ENCODE assay signal across 2 cellular contexts in genomic region chr7:107563072-107563760, GRCh38.
TF ChIP-seq lines count a peak whose summit lies in the region.

No MANE protein-coding gene starts in this region.

TF ChIP-seq in endothelial cell of umbilical vein, 7 proteins besides CTCF, POLR2A, EP300 and RAD21 (continued from another document):
- TF ChIP-seq FOS (IDR thresholded peaks at IDR 0.05; ENCODE audit: borderline replicate concordance, insufficient read depth, low read length) = no peak
TF ChIP-seq in endothelial cell of umbilical vein: peak in this region for 0.

TF ChIP-seq in HEK293T, 16 proteins besides CTCF, POLR2A, EP300 and RAD21:
- TF ChIP-seq, protein P1, sequence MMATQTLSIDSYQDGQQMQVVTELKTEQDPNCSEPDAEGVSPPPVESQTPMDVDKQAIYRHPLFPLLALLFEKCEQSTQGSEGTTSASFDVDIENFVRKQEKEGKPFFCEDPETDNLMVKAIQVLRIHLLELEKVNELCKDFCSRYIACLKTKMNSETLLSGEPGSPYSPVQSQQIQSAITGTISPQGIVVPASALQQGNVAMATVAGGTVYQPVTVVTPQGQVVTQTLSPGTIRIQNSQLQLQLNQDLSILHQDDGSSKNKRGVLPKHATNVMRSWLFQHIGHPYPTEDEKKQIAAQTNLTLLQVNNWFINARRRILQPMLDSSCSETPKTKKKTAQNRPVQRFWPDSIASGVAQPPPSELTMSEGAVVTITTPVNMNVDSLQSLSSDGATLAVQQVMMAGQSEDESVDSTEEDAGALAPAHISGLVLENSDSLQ (IDR thresholded peaks at IDR 0.05) = no peak
- TF ChIP-seq NFRKB (IDR thresholded peaks at IDR 0.05) = no peak
- TF ChIP-seq BHLHE40 (IDR thresholded peaks at IDR 0.05; ENCODE audit: borderline replicate concordance) = no peak
- TF ChIP-seq HDGF (IDR thresholded peaks at IDR 0.05; ENCODE audit: borderline replicate concordance) = no peak
- TF ChIP-seq ZNF384 (IDR thresholded peaks at IDR 0.05) = no peak
- TF ChIP-seq TARDBP (IDR thresholded peaks at IDR 0.05) = no peak
- TF ChIP-seq FOXK2 (IDR thresholded peaks at IDR 0.05) = no peak
